8 cellular contexts compared by ENCODE assay signal in genomic region chr17:65137076-65137935, GRCh38.
DNase-seq lines count a peak whose midpoint lies in the region; ATAC-seq and TF ChIP-seq lines count a peak whose summit lies in the region.

Gene RGS9, plus strand, starts transcription at chr17:65137370. Its CDS starts 171 bp downstream, at chr17:65137541.

- no peaks in the 10 kb centered on the region for H3F3A ChIP-seq in DOHH2 (ENCODE audit: control insufficient read depth, insufficient read depth)

- TF ChIP-seq CTCF in DOHH2 (IDR thresholded peaks at IDR 0.05; ENCODE audit: low read depth, low read length, poor library complexity, severe bottlenecking) (peak; percentile 90), RWPE2 (IDR thresholded peaks at IDR 0.05; ENCODE audit: poor library complexity, severe bottlenecking) (peak; percentile 97)

- H3K9me3 ChIP-seq in DOHH2 (ENCODE audit: control insufficient read depth, insufficient read depth, low read length) (no peaks in the 10 kb centered on the region), KOPT-K1 (ENCODE audit: insufficient read depth, low read length, poor library complexity, severe bottlenecking) (no peaks in the 10 kb centered on the region), RWPE2 (ENCODE audit: severe bottlenecking) (no peaks in the 10 kb centered on the region)

- H3K79me2 ChIP-seq in DOHH2 (ENCODE audit: control insufficient read depth, low read length), result peaks cover 51% of the 10 kb centered on the region

- DNase-seq in RWPE2 (ENCODE audit: low spot score), result no peak
- peak; percentile 80 for DNase-seq in activated gamma-delta T cell treated with Interleukin-2 at 50 U/mL for 16 hours
- DNase-seq in globus pallidus (ENCODE audit: low spot score), result peak; percentile 81
- peak in 54 of 56 donors; percentile 36 to 92 (median 80) for DNase-seq in nucleus accumbens (lab: John Stamatoyannopoulos, UW)
- DNase-seq in superior temporal gyrus (ENCODE audit: extremely low spot score), result peak; percentile 87

- H3K4me1 ChIP-seq in DOHH2 (ENCODE audit: control insufficient read depth, low read length), result peaks cover 69% of the 10 kb centered on the region
- H3K4me1 ChIP-seq in RWPE2 (ENCODE audit: insufficient read depth, poor library complexity, severe bottlenecking), result no peaks in the 10 kb centered on the region

- no peaks in the 10 kb centered on the region for H3K9me2 ChIP-seq in DOHH2 (replicated peaks; ENCODE audit: control insufficient read depth, low read length)

- H3K4me3 ChIP-seq in DOHH2 (ENCODE audit: low read length) (peak within 1 kb of the TSS; percentile 78), RWPE2 (ENCODE audit: severe bottlenecking) (peak within 1 kb of the TSS; percentile 25)

- peak within 1 kb of the TSS; percentile 25; the same call in 1 of the 2 replicates for H3K27ac ChIP-seq in DOHH2 (ENCODE audit: low read depth, low read length)
- peak within 1 kb of the TSS; percentile 44 for H3K27ac ChIP-seq in KOPT-K1 (ENCODE audit: low read depth, low read length, poor library complexity, severe bottlenecking)
- H3K27ac ChIP-seq in RWPE2 (ENCODE audit: poor library complexity, severe bottlenecking), result no peak within 1 kb of the TSS

- no peaks in the 10 kb centered on the region for H4K20me1 ChIP-seq in DOHH2 (ENCODE audit: control insufficient read depth, insufficient read depth, low read depth, low read length)

- peak within 1 kb of the TSS; percentile 90 for H3K4me2 ChIP-seq in DOHH2 (ENCODE audit: low read length)

- H3K27me3 ChIP-seq in DOHH2 (ENCODE audit: control insufficient read depth, low read length), result no peaks in the 10 kb centered on the region
- H3K27me3 ChIP-seq in RWPE2 (ENCODE audit: insufficient read depth, poor library complexity, severe bottlenecking), result no peaks in the 10 kb centered on the region

- H3K36me3 ChIP-seq in DOHH2 (ENCODE audit: control insufficient read depth, low read length) (peaks cover 8% of the 10 kb centered on the region), KOPT-K1 (ENCODE audit: insufficient read depth, low read length) (no peaks in the 10 kb centered on the region), RWPE2 (ENCODE audit: low read depth) (no peaks in the 10 kb centered on the region)

- peak; percentile 86 for ATAC-seq in GM21786 (IDR thresholded peaks at IDR 0.05; ENCODE audit: unreplicated experiment)
- ATAC-seq in RWPE2 (ENCODE audit: low read depth), result peak; percentile 90
